In genomic region chr7:31735991-31736982, GRCh38 we compare ENCODE assay signal across 9 cellular contexts. TPM values are rescaled to one million over a fixed set of nuclear protein-coding genes. Genes with fewer than 3 reads are reported as not detected.
A peak's percentile ranks its signal among the peaks of the same experiment; 100 is the strongest.
DNase-seq lines count a peak whose midpoint lies in the region; ATAC-seq, FAIRE-seq and TF ChIP-seq lines count a peak whose summit lies in the region.
"Had no signal": no experiment of that assay in that cellular context is flagged by ENCODE, and none has a peak within 500 bp of the region (broad histone marks: within the 10 kb centered on the region; RNA-seq: fewer than 3 reads in every experiment).

No MANE protein-coding gene starts in this region.

- ATAC-seq in GM18517 (IDR thresholded peaks at IDR 0.05; ENCODE audit: unreplicated experiment): no peak

- TF ChIP-seq CTCF in epithelial cell of proximal tubule (conservative IDR thresholded peaks at IDR 0.05; ENCODE audit: low read depth, low read length): peak; percentile 95

- DNase-seq in CD1c-positive myeloid dendritic cell (ENCODE audit: extremely low spot score) (peak; percentile 79), GM19239 (ENCODE audit: insufficient read length, low spot score) (peak; percentile 10), NCI-H1092 (lab: John Stamatoyannopoulos, UW) (peak; percentile 55), SHP77 treated with DMSO at 0.1 percent for 48 hours (lab: John Stamatoyannopoulos, UW) (peak; percentile 32), epithelial cell of proximal tubule (ENCODE audit: low read depth) (peak; percentile 15), middle frontal gyrus (ENCODE audit: extremely low spot score, low spot score) (peak; percentile 74)
- DNase-seq in stimulated activated naive CD4-positive, alpha-beta T cell (lab: John Stamatoyannopoulos, UW): no peak

- no peak overlapping the region for H3K4me3 ChIP-seq in epithelial cell of proximal tubule (ENCODE audit: low read depth, low read length)

- FAIRE-seq in GM19239 (lab: Jason Lieb, UNC): peak; percentile 91

RNA-seq across cellular contexts. Expression of gene PPP1R17, which starts 49.3 kb away (rescaled TPM):
- not detected in 2 replicates for total RNA-seq in epithelial cell of proximal tubule
- total RNA-seq: T-helper 1 cell treated with Interleukin-12 subunit alpha and Interleukin-12 subunit beta and Interleukin-4 antibody, amounts not matched to agents 30 ng/mL and 1 ng/mL, for 36 hours had no signal

Comparison
In these comparisons a context has a peak if more than half of its experiments do, and no peak if none do; other contexts are left out.
1. DNase-seq: peak in CD1c-positive myeloid dendritic cell (single experiment), GM19239 (single experiment), NCI-H1092 (single experiment), SHP77 treated with DMSO at 0.1 percent for 48 hours (single experiment), epithelial cell of proximal tubule (single experiment) and middle frontal gyrus (single experiment); none in stimulated activated naive CD4-positive, alpha-beta T cell (0 of 6).